Comparison of ENCODE assay signal across 12 cellular contexts in genomic region chr3:119912220-119912619, GRCh38.
DNase-seq lines count a peak whose midpoint lies in the region; ATAC-seq and TF ChIP-seq lines count a peak whose summit lies in the region.
"Had no signal": no experiment of that assay in that cellular context is flagged by ENCODE, and none has a peak within 500 bp of the region (broad histone marks: within the 10 kb centered on the region; RNA-seq: fewer than 3 reads in every experiment).

No MANE protein-coding gene starts in this region.

- TF ChIP-seq CTCF in sigmoid colon (IDR thresholded peaks at IDR 0.05), result no peak

- no peaks in the 10 kb centered on the region for H3K9me3 Mint-ChIP-seq in activated naive CD4-positive, alpha-beta T cell treated with anti-CD3 and anti-CD28 coated beads, Interleukin-2, amount 10 ng/mL, durations not matched to agents 7 days and 5 days
- H3K9me3 Mint-ChIP-seq in activated T-helper 2 cell treated with anti-CD3 and anti-CD28 coated beads, Interferon-gamma antibody, Interleukin-2, Interleukin-4, amounts not matched to agents 10 μg/mL and 5 μg/mL and 100 μg/mL, durations not matched to agents 14 hours and 24 hours and 36 hours, result no peaks in the 10 kb centered on the region
- H3K9me3 Mint-ChIP-seq in stimulated activated naive CD8-positive, alpha-beta T cell treated with anti-CD3 and anti-CD28 coated beads, Interleukin-15, Interleukin-2, amounts not matched to agents 100 ng/mL and 50 ng/mL, for 24 hours, result no peaks in the 10 kb centered on the region

- no peaks in the 10 kb centered on the region for H3K27me3 ChIP-seq in HUES48 (ENCODE audit: control insufficient read depth, insufficient read depth, low read length)
- no peaks in the 10 kb centered on the region for H3K27me3 ChIP-seq in sigmoid colon
- H3K27me3 ChIP-seq: cardiac muscle cell, tibial artery had no signal

- peaks cover 21% of the 10 kb centered on the region for H3K4me1 Mint-ChIP-seq in activated naive CD4-positive, alpha-beta T cell treated with anti-CD3 and anti-CD28 coated beads, Interleukin-2, amount 10 ng/mL, durations not matched to agents 7 days and 5 days
- peaks cover 21% of the 10 kb centered on the region for H3K4me1 Mint-ChIP-seq in activated T-helper 2 cell treated with anti-CD3 and anti-CD28 coated beads, Interferon-gamma antibody, Interleukin-2, Interleukin-4, amounts not matched to agents 10 μg/mL and 5 μg/mL and 100 μg/mL, durations not matched to agents 14 hours and 24 hours and 36 hours (ENCODE audit: low read depth)
- H3K4me1 Mint-ChIP-seq in stimulated activated naive CD8-positive, alpha-beta T cell treated with anti-CD3 and anti-CD28 coated beads, Interleukin-15, Interleukin-2, amounts not matched to agents 100 ng/mL and 50 ng/mL, for 24 hours (ENCODE audit: low read depth), result peaks cover 28% of the 10 kb centered on the region

- peak overlapping the region; percentile 82 for H3K27ac Mint-ChIP-seq in activated naive CD4-positive, alpha-beta T cell treated with anti-CD3 and anti-CD28 coated beads, Interleukin-2, amount 10 ng/mL, durations not matched to agents 7 days and 5 days
- peak overlapping the region; percentile 75 for H3K27ac Mint-ChIP-seq in activated T-helper 2 cell treated with anti-CD3 and anti-CD28 coated beads, Interferon-gamma antibody, Interleukin-2, Interleukin-4, amounts not matched to agents 10 μg/mL and 5 μg/mL and 100 μg/mL, durations not matched to agents 14 hours and 24 hours and 36 hours
- peak overlapping the region; percentile 95 for H3K27ac Mint-ChIP-seq in stimulated activated naive CD8-positive, alpha-beta T cell treated with anti-CD3 and anti-CD28 coated beads, Interleukin-15, Interleukin-2, amounts not matched to agents 100 ng/mL and 50 ng/mL, for 24 hours

- no peak for TF ChIP-seq EP300 in sigmoid colon (IDR thresholded peaks at IDR 0.05)

- TF ChIP-seq POLR2A in sigmoid colon (IDR thresholded peaks at IDR 0.05), result no peak

- no peaks in the 10 kb centered on the region for H3K27me3 Mint-ChIP-seq in activated naive CD4-positive, alpha-beta T cell treated with anti-CD3 and anti-CD28 coated beads, Interleukin-2, amount 10 ng/mL, durations not matched to agents 7 days and 5 days
- peaks cover 2% of the 10 kb centered on the region for H3K27me3 Mint-ChIP-seq in activated T-helper 2 cell treated with anti-CD3 and anti-CD28 coated beads, Interferon-gamma antibody, Interleukin-2, Interleukin-4, amounts not matched to agents 10 μg/mL and 5 μg/mL and 100 μg/mL, durations not matched to agents 14 hours and 24 hours and 36 hours (ENCODE audit: low read depth)
- no peaks in the 10 kb centered on the region for H3K27me3 Mint-ChIP-seq in stimulated activated naive CD8-positive, alpha-beta T cell treated with anti-CD3 and anti-CD28 coated beads, Interleukin-15, Interleukin-2, amounts not matched to agents 100 ng/mL and 50 ng/mL, for 24 hours

- peaks cover 36% of the 10 kb centered on the region for H3K36me3 Mint-ChIP-seq in activated naive CD4-positive, alpha-beta T cell treated with anti-CD3 and anti-CD28 coated beads, Interleukin-2, amount 10 ng/mL, durations not matched to agents 7 days and 5 days
- H3K36me3 Mint-ChIP-seq in activated T-helper 2 cell treated with anti-CD3 and anti-CD28 coated beads, Interferon-gamma antibody, Interleukin-2, Interleukin-4, amounts not matched to agents 10 μg/mL and 5 μg/mL and 100 μg/mL, durations not matched to agents 14 hours and 24 hours and 36 hours (ENCODE audit: low read depth), result peaks cover 48% of the 10 kb centered on the region
- H3K36me3 Mint-ChIP-seq in stimulated activated naive CD8-positive, alpha-beta T cell treated with anti-CD3 and anti-CD28 coated beads, Interleukin-15, Interleukin-2, amounts not matched to agents 100 ng/mL and 50 ng/mL, for 24 hours (ENCODE audit: low read depth), result peaks cover 51% of the 10 kb centered on the region

- CTCF ChIA-PET in activated naive CD4-positive, alpha-beta T cell treated with anti-CD3 and anti-CD28 coated beads, Interleukin-2, amount 10 ng/mL, durations not matched to agents 7 days and 5 days (lab: Charles Lee), result no interaction called here

- H3K4me1 ChIP-seq in HUES48 (ENCODE audit: control insufficient read depth, insufficient read depth, low read length) (peaks cover 31% of the 10 kb centered on the region), sigmoid colon (peaks cover 0 to 7% (median 0%) of the 10 kb centered on the region in 4 donors)

- H3K9me3 ChIP-seq in HUES48 (ENCODE audit: control insufficient read depth, insufficient read depth, low read length), result no peaks in the 10 kb centered on the region
- no peaks in the 10 kb centered on the region for H3K9me3 ChIP-seq in sigmoid colon
- H3K9me3 ChIP-seq: tibial artery had no signal

- H3K27ac ChIP-seq in HUES48 (ENCODE audit: low read depth, low read length) (peak overlapping the region; percentile 89), sigmoid colon (no peak overlapping the region)
- H3K27ac ChIP-seq: cardiac muscle cell, tibial artery had no signal

- H3K36me3 ChIP-seq in HUES48 (ENCODE audit: control insufficient read depth, insufficient read depth, low read length) (peaks cover 30% of the 10 kb centered on the region), sigmoid colon (peaks cover 0 to 32% (median 2%) of the 10 kb centered on the region in 4 donors)
- H3K36me3 ChIP-seq: cardiac muscle cell had no signal

- H3K9ac ChIP-seq in HUES48 (ENCODE audit: low read depth, low read length), result no peak overlapping the region; the same call in 1 of the 2 replicates

- no peak overlapping the region for H3K4me3 Mint-ChIP-seq in activated naive CD4-positive, alpha-beta T cell treated with anti-CD3 and anti-CD28 coated beads, Interleukin-2, amount 10 ng/mL, durations not matched to agents 7 days and 5 days
- no peak overlapping the region for H3K4me3 Mint-ChIP-seq in activated T-helper 2 cell treated with anti-CD3 and anti-CD28 coated beads, Interferon-gamma antibody, Interleukin-2, Interleukin-4, amounts not matched to agents 10 μg/mL and 5 μg/mL and 100 μg/mL, durations not matched to agents 14 hours and 24 hours and 36 hours (ENCODE audit: low read depth)
- peak overlapping the region; percentile 44 for H3K4me3 Mint-ChIP-seq in stimulated activated naive CD8-positive, alpha-beta T cell treated with anti-CD3 and anti-CD28 coated beads, Interleukin-15, Interleukin-2, amounts not matched to agents 100 ng/mL and 50 ng/mL, for 24 hours

- H3K4me3 ChIP-seq in HUES48 (ENCODE audit: low read depth, low read length), result no peak overlapping the region; the same call in 1 of the 2 replicates
- H3K4me3 ChIP-seq in sigmoid colon, result no peak overlapping the region
- H3K4me3 ChIP-seq: cardiac muscle cell, tibial artery had no signal

- intact Hi-C loops in activated T-helper 2 cell treated with anti-CD3 and anti-CD28 coated beads, Interferon-gamma antibody, Interleukin-2, Interleukin-4, amounts not matched to agents 10 μg/mL and 5 μg/mL and 100 μg/mL, durations not matched to agents 14 hours and 24 hours and 36 hours (cut with micrococcal nuclease), result loop anchor here (1.0 to 5.0 kb wide), 3 partner anchors 25 to 435 kb away; partner anchors contain the start of gene LRRC58
- intact Hi-C loops in sigmoid colon (cut with DNase I), result no loop called here

- WGBS in sigmoid colon, 2 donors, result 49 to 91% methylated on average over 2 of the region's 2 CpGs

- ATAC-seq in HG02759 (IDR thresholded peaks at IDR 0.05; ENCODE audit: unreplicated experiment), result no peak
- ATAC-seq: SK-N-SH treated with all-trans-retinoic acid at 6 μM for 48 hours had no signal

- no peak for DNase-seq in activated naive CD4-positive, alpha-beta T cell treated with anti-CD3 and anti-CD28 coated beads, Interleukin-2, amount 10 ng/mL, durations not matched to agents 7 days and 5 days
- no peak for DNase-seq in activated naive CD4-positive, alpha-beta T cell (lab: John Stamatoyannopoulos, UW)
- DNase-seq in activated T-helper 2 cell treated with anti-CD3 and anti-CD28 coated beads, Interferon-gamma antibody, Interleukin-2, Interleukin-4, amounts not matched to agents 10 μg/mL and 5 μg/mL and 100 μg/mL, durations not matched to agents 14 hours and 24 hours and 36 hours (ENCODE audit: low spot score), result no peak
- DNase-seq in dedifferentiated amniotic fluid mesenchymal stem cell (ENCODE audit: extremely low spot score) (no peak), sigmoid colon (no peak)
- DNase-seq: NCI-H446, tibial artery had no signal
